Comparison of ENCODE assay signal across 1 cellular context in genomic region chr12:114742363-114742762, GRCh38.
TF ChIP-seq lines count a peak whose summit lies in the region.

No MANE protein-coding gene starts in this region.

TF ChIP-seq in H1, 55 proteins besides CTCF, POLR2A, EP300 and RAD21:
- TF ChIP-seq TEAD4 (IDR thresholded peaks at IDR 0.05; ENCODE audit: low read depth, low read length) (no peak), ATF3 (IDR thresholded peaks at IDR 0.05; ENCODE audit: insufficient read depth, low read depth, low read length) (no peak), KDM4A (IDR thresholded peaks at IDR 0.05; ENCODE audit: low read depth, low read length, severe bottlenecking) (no peak), POU5F1 (IDR thresholded peaks at IDR 0.05; ENCODE audit: low read depth, low read length) (no peak), GTF2F1 (IDR thresholded peaks at IDR 0.05; ENCODE audit: borderline replicate concordance, low read depth, low read length) (no peak), CEBPB (IDR thresholded peaks at IDR 0.05; ENCODE audit: low read depth, low read length) (no peak), SIX5 (IDR thresholded peaks at IDR 0.05; ENCODE audit: low read depth, low read length) (no peak), SRF (IDR thresholded peaks at IDR 0.05; ENCODE audit: low read depth, low read length) (no peak), POLR2AphosphoS5 (IDR thresholded peaks at IDR 0.05; ENCODE audit: low read depth, low read length) (no peak)
TF ChIP-seq in H1: peak in this region for 0.
